2 cellular contexts compared by ENCODE assay signal in genomic region chr3:150371741-150372254, GRCh38.
A peak's percentile ranks its signal among the peaks of the same experiment; 100 is the strongest.
TF ChIP-seq lines count a peak whose summit lies in the region.

No MANE protein-coding gene starts in this region.

TF ChIP-seq in A549, 52 proteins besides CTCF, POLR2A, EP300 and RAD21 (continued from another document):
- TF ChIP-seq SREBF2 (IDR thresholded peaks at IDR 0.05) = no peak
- peak; percentile 57; the same call in 1 of the 2 replicates for TF ChIP-seq PBX3 (IDR thresholded peaks at IDR 0.05)
- no peak for TF ChIP-seq ZC3H11A (IDR thresholded peaks at IDR 0.05)
- TF ChIP-seq HOXB5 (CRISPR knock-in tag; IDR thresholded peaks at IDR 0.05) = 0 out of 2 replicates have a peak, but pooled peaks have one; percentile 29

TF ChIP-seq in liver, 16 proteins besides CTCF, POLR2A, EP300 and RAD21 (continued from another document):
- TF ChIP-seq REST (IDR thresholded peaks at IDR 0.05) (peak; percentile 87), NR2F2 (IDR thresholded peaks at IDR 0.05) (no peak), FOXA2 (IDR thresholded peaks at IDR 0.05) (no peak), ATF3 (IDR thresholded peaks at IDR 0.05) (peak; percentile 89), EGR1 (IDR thresholded peaks at IDR 0.05; ENCODE audit: low read depth in 2 of 2) (no peak)
TF ChIP-seq in liver: peak in this region for 10.
